Comparison of ENCODE assay signal across 16 cellular contexts in the genomic region with DNA sequence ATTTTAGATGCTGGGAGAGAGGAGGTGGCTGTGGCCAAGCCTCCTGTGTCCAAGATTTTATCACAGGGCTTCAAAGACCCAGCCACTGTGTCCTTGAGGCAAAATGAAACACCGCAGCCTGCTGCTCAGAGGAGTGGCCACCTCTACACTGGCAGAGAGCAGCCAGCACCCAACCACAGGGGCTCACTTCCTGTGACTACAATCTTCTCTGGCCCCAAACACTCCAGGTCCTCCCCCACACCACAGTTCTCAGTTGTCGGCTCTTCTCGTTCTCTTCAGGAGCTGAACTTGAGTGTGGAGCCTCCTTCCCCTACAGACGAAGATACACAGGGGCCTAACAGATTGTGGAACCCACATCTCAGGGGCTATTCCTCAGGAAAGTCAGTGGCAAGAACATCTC. TPM values are rescaled to one million over a fixed set of nuclear protein-coding genes. Genes with fewer than 3 reads are reported as not detected.
A peak's percentile ranks its signal among the peaks of the same experiment; 100 is the strongest.
DNase-seq lines count a peak whose midpoint lies in the region; ATAC-seq and TF ChIP-seq lines count a peak whose summit lies in the region.
"Had no signal": no experiment of that assay in that cellular context is flagged by ENCODE, and none has a peak within 500 bp of the region (broad histone marks: within the 10 kb centered on the region; RNA-seq: fewer than 3 reads in every experiment).

No MANE protein-coding gene starts in this region.

- H3K27ac Mint-ChIP-seq in T-helper 17 cell (peak overlapping the region; percentile 62), glutamatergic neuron (ENCODE audit: unreplicated experiment) (no peak overlapping the region)
- H3K27ac Mint-ChIP-seq in activated naive CD8-positive, alpha-beta T cell treated with anti-CD3 and anti-CD28 coated beads, Interleukin-2, amount 10 ng/mL, durations not matched to agents 7 days and 5 days, result peak overlapping the region; percentile 64
- H3K27ac Mint-ChIP-seq in stimulated activated naive CD8-positive, alpha-beta T cell treated with anti-CD3 and anti-CD28 coated beads, Interleukin-15, Interleukin-2, amounts not matched to agents 100 ng/mL and 50 ng/mL, for 24 hours, result peak overlapping the region; percentile 33

- no peaks in the 10 kb centered on the region for H3K9me3 Mint-ChIP-seq in activated naive CD8-positive, alpha-beta T cell treated with anti-CD3 and anti-CD28 coated beads, Interleukin-2, amount 10 ng/mL, durations not matched to agents 7 days and 5 days
- no peaks in the 10 kb centered on the region for H3K9me3 Mint-ChIP-seq in stimulated activated naive CD8-positive, alpha-beta T cell treated with anti-CD3 and anti-CD28 coated beads, Interleukin-15, Interleukin-2, amounts not matched to agents 100 ng/mL and 50 ng/mL, for 24 hours
- H3K9me3 Mint-ChIP-seq in glutamatergic neuron (ENCODE audit: unreplicated experiment), result peaks cover 2% of the 10 kb centered on the region
- H3K9me3 Mint-ChIP-seq: central memory CD8-positive, alpha-beta T cell had no signal

- intact Hi-C loops in posterior vena cava (cut with DNase I), result no loop called here

- POLR2A ChIA-PET in activated naive CD8-positive, alpha-beta T cell treated with anti-CD3 and anti-CD28 coated beads, Interleukin-2, amount 10 ng/mL, durations not matched to agents 7 days and 5 days (lab: Charles Lee), result no interaction called here

- no peaks in the 10 kb centered on the region for H3K9me3 ChIP-seq in T-helper 17 cell (ENCODE audit: control insufficient read depth, low read length, poor library complexity, severe bottlenecking)
- H3K9me3 ChIP-seq: BLaER1 treated with 17β-estradiol and CSF1 and Interleukin-3, amounts not matched to agents 10 nM and 100 nM; right lobe of liver had no signal

- H3K36me3 Mint-ChIP-seq in T-helper 17 cell (ENCODE audit: low read depth), result peaks cover 2% of the 10 kb centered on the region
- H3K36me3 Mint-ChIP-seq in activated naive CD8-positive, alpha-beta T cell treated with anti-CD3 and anti-CD28 coated beads, Interleukin-2, amount 10 ng/mL, durations not matched to agents 7 days and 5 days, result peaks cover 8% of the 10 kb centered on the region
- peaks cover 2% of the 10 kb centered on the region for H3K36me3 Mint-ChIP-seq in stimulated activated naive CD8-positive, alpha-beta T cell treated with anti-CD3 and anti-CD28 coated beads, Interleukin-15, Interleukin-2, amounts not matched to agents 100 ng/mL and 50 ng/mL, for 24 hours (ENCODE audit: low read depth)
- H3K36me3 Mint-ChIP-seq in glutamatergic neuron (ENCODE audit: unreplicated experiment), result peaks cover 14% of the 10 kb centered on the region

- H3K4me1 Mint-ChIP-seq in T-helper 17 cell, result peaks cover 2% of the 10 kb centered on the region
- H3K4me1 Mint-ChIP-seq in activated naive CD8-positive, alpha-beta T cell treated with anti-CD3 and anti-CD28 coated beads, Interleukin-2, amount 10 ng/mL, durations not matched to agents 7 days and 5 days, result peaks cover 18% of the 10 kb centered on the region
- peaks cover 10% of the 10 kb centered on the region for H3K4me1 Mint-ChIP-seq in stimulated activated naive CD8-positive, alpha-beta T cell treated with anti-CD3 and anti-CD28 coated beads, Interleukin-15, Interleukin-2, amounts not matched to agents 100 ng/mL and 50 ng/mL, for 24 hours (ENCODE audit: low read depth)
- H3K4me1 Mint-ChIP-seq in glutamatergic neuron (ENCODE audit: low read depth, unreplicated experiment), result no peaks in the 10 kb centered on the region

- H3K4me3 Mint-ChIP-seq in T-helper 17 cell (no peak overlapping the region), glutamatergic neuron (ENCODE audit: unreplicated experiment) (no peak overlapping the region)
- no peak overlapping the region for H3K4me3 Mint-ChIP-seq in activated naive CD8-positive, alpha-beta T cell treated with anti-CD3 and anti-CD28 coated beads, Interleukin-2, amount 10 ng/mL, durations not matched to agents 7 days and 5 days
- H3K4me3 Mint-ChIP-seq in stimulated activated naive CD8-positive, alpha-beta T cell treated with anti-CD3 and anti-CD28 coated beads, Interleukin-15, Interleukin-2, amounts not matched to agents 100 ng/mL and 50 ng/mL, for 24 hours, result no peak overlapping the region
- H3K4me3 Mint-ChIP-seq: central memory CD8-positive, alpha-beta T cell had no signal

- DNase-seq in activated CD8-positive, alpha-beta memory T cell treated with anti-CD3 and anti-CD28 coated beads for 24 hours, result peak; percentile 47
- DNase-seq in activated CD8-positive, alpha-beta memory T cell treated with anti-CD3 and anti-CD28 coated beads, Interleukin-2, amount 50 U/mL, for 48 hours, result no peak
- DNase-seq in T-helper 17 cell (no peak), glutamatergic neuron (no peak), posterior vena cava (ENCODE audit: low spot score) (no peak), middle frontal gyrus (ENCODE audit: extremely low spot score, low spot score) (no peak)
- DNase-seq in activated naive CD8-positive, alpha-beta T cell treated with anti-CD3 and anti-CD28 coated beads, Interleukin-2, amount 10 ng/mL, durations not matched to agents 7 days and 5 days, result no peak
- DNase-seq: activated gamma-delta T cell, aorta, NCI-H1436, NCI-H774, right lobe of liver had no signal

- H3K27me3 Mint-ChIP-seq in T-helper 17 cell (no peaks in the 10 kb centered on the region), glutamatergic neuron (ENCODE audit: unreplicated experiment) (peaks cover 3% of the 10 kb centered on the region)
- H3K27me3 Mint-ChIP-seq in activated naive CD8-positive, alpha-beta T cell treated with anti-CD3 and anti-CD28 coated beads, Interleukin-2, amount 10 ng/mL, durations not matched to agents 7 days and 5 days, result no peaks in the 10 kb centered on the region
- no peaks in the 10 kb centered on the region for H3K27me3 Mint-ChIP-seq in stimulated activated naive CD8-positive, alpha-beta T cell treated with anti-CD3 and anti-CD28 coated beads, Interleukin-15, Interleukin-2, amounts not matched to agents 100 ng/mL and 50 ng/mL, for 24 hours
- H3K27me3 Mint-ChIP-seq: central memory CD8-positive, alpha-beta T cell had no signal

- ATAC-seq in T-helper 17 cell, result no peak
- ATAC-seq in activated naive CD8-positive, alpha-beta T cell treated with anti-CD3 and anti-CD28 coated beads, Interleukin-2, amount 10 ng/mL, durations not matched to agents 7 days and 5 days (ENCODE audit: low read depth), result peak; percentile 71
- ATAC-seq: Panc1, right lobe of liver had no signal

- TF ChIP-seq CTCF in glutamatergic neuron (IDR thresholded peaks at IDR 0.05; ENCODE audit: partially characterized antibody, unreplicated experiment), result no peak

RNA-seq across cellular contexts. Expression of a gene that starts 45.6 kb away (rescaled TPM):
- 10 to 100 TPM; 18.2 to 19.4 TPM for total RNA-seq in T-helper 17 cell
- 10 to 100 TPM; 33.2 to 35.7 TPM for total RNA-seq in activated naive CD8-positive, alpha-beta T cell treated with anti-CD3 and anti-CD28 coated beads, Interleukin-2, amount 10 ng/mL, durations not matched to agents 7 days and 5 days
- 20.6 TPM for total RNA-seq in glutamatergic neuron (ENCODE audit: unreplicated experiment)
- total RNA-seq in posterior vena cava, result 10 to 100 TPM in 1 of 2 donors, 1 to 10 TPM in 1; 7.2 to 10.3 TPM
